In the genomic region with DNA sequence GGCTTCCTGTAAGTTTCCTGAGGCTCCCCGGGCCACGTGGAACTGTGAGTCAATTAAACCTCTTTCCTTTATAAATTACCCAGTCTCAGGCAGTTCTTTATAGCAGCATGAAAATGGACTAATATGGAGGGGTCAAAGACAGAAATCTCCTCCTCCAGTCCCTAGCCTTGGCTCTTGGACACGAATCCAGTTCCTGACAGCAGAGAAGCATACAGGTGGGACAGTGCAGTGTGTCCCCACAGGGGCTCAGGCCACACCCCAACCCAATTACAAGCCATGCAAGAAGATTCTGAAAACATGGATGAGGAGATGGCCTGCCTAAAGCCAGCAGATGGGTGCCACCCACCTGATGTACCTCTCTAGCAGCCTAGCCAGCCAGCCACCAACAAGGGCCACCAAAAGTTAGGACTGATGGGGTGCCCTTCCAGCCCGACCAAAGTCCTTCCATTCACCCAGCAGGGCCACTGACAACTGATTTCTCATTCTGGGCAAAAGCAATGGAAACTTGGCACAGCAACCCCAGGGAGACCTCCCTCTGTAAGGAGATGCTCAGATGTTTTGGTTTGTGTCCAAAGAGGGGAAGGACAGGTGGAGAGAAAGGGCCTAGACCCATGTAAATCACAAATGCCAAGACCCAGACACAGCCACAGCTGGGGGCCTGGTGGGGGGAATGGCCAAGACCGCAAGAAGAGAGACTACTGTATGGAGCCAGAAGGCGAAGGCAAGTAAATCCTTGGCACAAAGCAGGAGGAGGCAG, we compare ENCODE assay signal across 17 cellular contexts. TPM values are rescaled to one million over a fixed set of nuclear protein-coding genes. Genes with fewer than 3 reads are reported as not detected.
DNase-seq lines count a peak whose midpoint lies in the region; ATAC-seq and TF ChIP-seq lines count a peak whose summit lies in the region.
"Had no signal": no experiment of that assay in that cellular context is flagged by ENCODE, and none has a peak within 500 bp of the region (broad histone marks: within the 10 kb centered on the region; RNA-seq: fewer than 3 reads in every experiment).

No MANE protein-coding gene starts in this region.

- no peaks in the 10 kb centered on the region for H3K4me1 Mint-ChIP-seq in activated B cell treated with CpG ODN at 0.5 μM for 24 hours

- H3K4me1 ChIP-seq in heart left ventricle: peaks cover 0 to 9% (median 0%) of the 10 kb centered on the region in 12 donors
- peaks cover 0 to 10% of the 10 kb centered on the region in 2 donors for H3K4me1 ChIP-seq in right atrium auricular region
- peaks cover 19 to 36% of the 10 kb centered on the region in 2 donors for H3K4me1 ChIP-seq in thoracic aorta (ENCODE audit: control insufficient read depth in 1 of 2, low read depth in 2 of 2)
- H3K4me1 ChIP-seq in sigmoid colon: peaks cover 0 to 44% (median 42%) of the 10 kb centered on the region in 4 donors

- H3K27me3 ChIP-seq in heart left ventricle (peaks cover 0 to 79% (median 22%) of the 10 kb centered on the region in 9 donors), right atrium auricular region (no peaks in the 10 kb centered on the region), thoracic aorta (replicated peaks; ENCODE audit: insufficient read depth) (no peaks in the 10 kb centered on the region), sigmoid colon (no peaks in the 10 kb centered on the region)
- H3K27me3 ChIP-seq: brain microvascular endothelial cell had no signal

- TF ChIP-seq POLR2A in heart left ventricle (IDR thresholded peaks at IDR 0.05) (no peak), sigmoid colon (IDR thresholded peaks at IDR 0.05) (no peak)

- WGBS in heart left ventricle, 4 donors: 76 to 84% (median 80%) methylated on average over 6 of the region's 6 CpGs
- 75 to 87% methylated on average over 6 of the region's 6 CpGs for WGBS in sigmoid colon, 2 donors

- H3K9me3 Mint-ChIP-seq in activated B cell treated with CpG ODN at 0.5 μM for 24 hours: no peaks in the 10 kb centered on the region
- H3K9me3 Mint-ChIP-seq: HFFc6 had no signal

- H3K36me3 Mint-ChIP-seq in activated B cell treated with CpG ODN at 0.5 μM for 24 hours (ENCODE audit: low read depth): no peaks in the 10 kb centered on the region

- CTCF ChIA-PET in activated B cell treated with CpG ODN at 0.5 μM for 24 hours (lab: Charles Lee): no interaction called here

- no peak for TF ChIP-seq EP300 in sigmoid colon (IDR thresholded peaks at IDR 0.05)

- H3K4me3 ChIP-seq in heart left ventricle (no peak overlapping the region), right atrium auricular region (no peak overlapping the region), thoracic aorta (no peak overlapping the region), sigmoid colon (no peak overlapping the region), foreskin fibroblast (ENCODE audit: low read depth in 1 of 2, low read length in 2 of 2) (no peak overlapping the region)

- H3K27ac Mint-ChIP-seq in activated B cell treated with CpG ODN at 0.5 μM for 24 hours: no peak overlapping the region
- H3K27ac Mint-ChIP-seq: HFFc6 had no signal

- H3K27me3 Mint-ChIP-seq in activated B cell treated with CpG ODN at 0.5 μM for 24 hours: peaks cover 42% of the 10 kb centered on the region

- ATAC-seq in heart left ventricle (no peak), activated B cell treated with CpG ODN at 0.5 μM for 24 hours (ENCODE audit: low read depth) (no peak), thoracic aorta (ENCODE audit: insufficient number of reproducible peaks, low FRiP score, low read depth) (no peak), HG03097 (IDR thresholded peaks at IDR 0.05; ENCODE audit: low FRiP score, unreplicated experiment) (no peak)
- ATAC-seq: naive thymus-derived CD8-positive, alpha-beta T cell had no signal

- no peaks in the 10 kb centered on the region for H3K9me3 ChIP-seq in heart left ventricle
- no peaks in the 10 kb centered on the region for H3K9me3 ChIP-seq in right atrium auricular region
- H3K9me3 ChIP-seq in thoracic aorta: no peaks in the 10 kb centered on the region
- no peaks in the 10 kb centered on the region for H3K9me3 ChIP-seq in sigmoid colon

- POLR2A ChIA-PET in activated B cell treated with CpG ODN at 0.5 μM for 24 hours (lab: Charles Lee): no interaction called here

- no peak overlapping the region for H3K4me3 Mint-ChIP-seq in activated B cell treated with CpG ODN at 0.5 μM for 24 hours
- H3K4me3 Mint-ChIP-seq: HFFc6 had no signal

- H3K27ac ChIP-seq in heart left ventricle (no peak overlapping the region), right atrium auricular region (no peak overlapping the region), thoracic aorta (no peak overlapping the region), sigmoid colon (no peak overlapping the region)
- H3K27ac ChIP-seq: brain microvascular endothelial cell had no signal

- peak in 3 of 5 donors; percentile 19 to 61 (median 19) for DNase-seq in heart left ventricle
- DNase-seq in right atrium auricular region (ENCODE audit: low spot score): no peak
- DNase-seq in activated B cell treated with CpG ODN at 0.5 μM for 24 hours: peak; percentile 12
- DNase-seq in mesenteric fat pad (ENCODE audit: low spot score): peak; percentile 90
- peak; percentile 1 for DNase-seq in thoracic aorta (ENCODE audit: low spot score)
- no peak for DNase-seq in sigmoid colon
- no peak for DNase-seq in foreskin fibroblast
- DNase-seq: brain microvascular endothelial cell, DMS79 treated with DMSO at 0.1 percent for 48 hours, HFFc6, NCI-H1930, NCI-H524, small intestine had no signal

- no peak for TF ChIP-seq CTCF in heart left ventricle (IDR thresholded peaks at IDR 0.05)
- TF ChIP-seq CTCF in right atrium auricular region (IDR thresholded peaks at IDR 0.05): no peak
- TF ChIP-seq CTCF in activated B cell treated with CpG ODN at 0.5 μM for 24 hours (IDR thresholded peaks at IDR 0.05): no peak
- no peak for TF ChIP-seq CTCF in thoracic aorta (IDR thresholded peaks at IDR 0.05)
- TF ChIP-seq CTCF in sigmoid colon (IDR thresholded peaks at IDR 0.05): no peak
- no peak for TF ChIP-seq CTCF in foreskin fibroblast (IDR thresholded peaks at IDR 0.05; ENCODE audit: low read depth, low read length)

- intact Hi-C loops in heart left ventricle (cut with DNase I) (no loop called here), activated B cell treated with CpG ODN at 0.5 μM for 24 hours (cut with micrococcal nuclease) (no loop called here), sigmoid colon (cut with DNase I) (no loop called here)

- H3K36me3 ChIP-seq in heart left ventricle: no peaks in the 10 kb centered on the region
- no peaks in the 10 kb centered on the region for H3K36me3 ChIP-seq in right atrium auricular region
- no peaks in the 10 kb centered on the region for H3K36me3 ChIP-seq in thoracic aorta
- H3K36me3 ChIP-seq in sigmoid colon: no peaks in the 10 kb centered on the region
- H3K36me3 ChIP-seq: brain microvascular endothelial cell had no signal

RNA-seq across cellular contexts. Expression of a gene that starts 13.7 kb away (rescaled TPM):
- total RNA-seq in heart left ventricle (under 1 TPM in 1 of 9 donors, not detected in 8; 0.50 TPM), right atrium auricular region (under 1 TPM; 0.26 to 0.67 TPM), activated B cell treated with CpG ODN at 0.5 μM for 24 hours (not detected in 2 replicates), mesenteric fat pad (not detected), thoracic aorta (1 to 10 TPM in 1 of 2 donors, under 1 TPM in 1; 0.27 to 4.8 TPM), sigmoid colon (1 to 10 TPM in 1 of 4 donors, under 1 TPM in 2, not detected in 1; 0.16 to 1.4 (median 0.27) TPM)
- polyA plus RNA-seq in heart left ventricle (not detected), sigmoid colon (10 to 100 TPM; 21.7 to 30.0 (median 21.8) TPM)
- total RNA-seq: fibroblast of lung; HFFc6; naive thymus-derived CD8-positive, alpha-beta T cell; OCI-LY7 had no signal
- polyA plus RNA-seq: fibroblast of lung; naive thymus-derived CD8-positive, alpha-beta T cell had no signal

RNA-seq across cellular contexts. Expression of a gene that starts 36.2 kb away (rescaled TPM):
- total RNA-seq in heart left ventricle: 1 to 10 TPM; 1.0 to 5.2 (median 2.9) TPM
- 1 to 10 TPM; 1.2 to 1.3 TPM for polyA plus RNA-seq in heart left ventricle
- 1 to 10 TPM; 1.5 to 2.7 TPM for total RNA-seq in right atrium auricular region
- total RNA-seq in activated B cell treated with CpG ODN at 0.5 μM for 24 hours: 0.86 and 1.1 TPM in 2 replicates
- 6.3 TPM for total RNA-seq in mesenteric fat pad
- total RNA-seq in thoracic aorta: 1 to 10 TPM; 2.6 to 7.1 TPM
- total RNA-seq in sigmoid colon: 1 to 10 TPM in 2 of 4 donors, under 1 TPM in 2; 0.81 to 1.4 (median 1.0) TPM
- 1 to 10 TPM; 1.2 to 1.7 (median 1.2) TPM for polyA plus RNA-seq in sigmoid colon

Comparison
In these comparisons a context has a peak if more than half of its experiments do, and no peak if none do; other contexts are left out.
1. DNase-seq: peak in heart left ventricle (3 of 5), activated B cell treated with CpG ODN at 0.5 μM for 24 hours (single experiment), mesenteric fat pad (single experiment) and thoracic aorta (single experiment); none in right atrium auricular region (single experiment), sigmoid colon (single experiment) and foreskin fibroblast (0 of 2).